8 cellular contexts compared by ENCODE assay signal in the genomic region with DNA sequence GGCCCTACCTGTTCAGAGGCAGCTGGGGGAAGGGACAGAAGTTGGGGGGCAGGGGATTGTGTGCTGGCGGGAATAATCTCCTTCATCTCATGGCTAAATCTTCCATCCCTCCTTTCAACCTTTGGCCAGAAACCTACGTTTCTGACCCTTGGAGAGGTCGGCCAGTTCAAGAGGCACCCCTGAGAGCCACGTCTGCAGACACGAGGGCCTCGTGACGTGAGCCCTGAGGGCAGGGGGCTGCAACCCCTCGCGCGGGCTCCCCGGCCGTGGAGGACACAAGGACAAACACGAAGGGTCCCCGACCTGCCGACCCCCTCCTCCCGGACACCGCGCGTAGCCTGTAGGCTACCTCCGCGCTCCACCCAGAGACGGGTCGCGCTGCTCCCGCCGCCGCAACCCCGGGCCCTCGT.
DNase-seq lines count a peak whose midpoint lies in the region; FAIRE-seq and TF ChIP-seq lines count a peak whose summit lies in the region.

No MANE protein-coding gene starts in this region.

- H3K27ac ChIP-seq in MM.1S (ENCODE audit: low read length) = peak overlapping the region; percentile 83; the same call in 1 of the 2 replicates
- peak overlapping the region; percentile 94 to 99 for H3K27ac ChIP-seq in coronary artery
- H3K27ac ChIP-seq in muscle layer of duodenum (ENCODE audit: low read length) = peak overlapping the region; percentile 98

- peak overlapping the region; percentile 90 for H3K4me2 ChIP-seq in MM.1S (ENCODE audit: low read depth, low read length)

- H3K9ac ChIP-seq in MM.1S (ENCODE audit: low read length) = peak overlapping the region; percentile 84

- H3K4me3 ChIP-seq in MM.1S (ENCODE audit: low read length) (peak overlapping the region; percentile 87), coronary artery (peak overlapping the region; percentile 98), muscle layer of duodenum (ENCODE audit: low read depth in 1 of 2, low read length in 2 of 2) (peak overlapping the region; percentile 87 to 98)

- FAIRE-seq in D721Med (lab: Jason Lieb, UNC) (no peak), HTR-8/SVneo (lab: Jason Lieb, UNC) (no peak)

- H2AFZ ChIP-seq in MM.1S (ENCODE audit: low read length) = peak overlapping the region; percentile 74

- H3F3A ChIP-seq in MM.1S (ENCODE audit: insufficient read depth, low read length) = peaks cover 3% of the 10 kb centered on the region; the same call in 1 of the 2 replicates

- H3K79me2 ChIP-seq in MM.1S (ENCODE audit: low read length) = peaks cover 30% of the 10 kb centered on the region

- H3K4me1 ChIP-seq in MM.1S (ENCODE audit: low read length) = peaks cover 12% of the 10 kb centered on the region; the same call in 1 of the 2 replicates
- peaks cover 9 to 35% of the 10 kb centered on the region in 2 donors for H3K4me1 ChIP-seq in muscle layer of duodenum (ENCODE audit: control insufficient read depth in 1 of 2, insufficient read depth in 2 of 2, low read length in 2 of 2)

- no peaks in the 10 kb centered on the region for H3K27me3 ChIP-seq in MM.1S (replicated peaks; ENCODE audit: insufficient read depth, low read length)
- no peaks in the 10 kb centered on the region for H3K27me3 ChIP-seq in muscle layer of duodenum (ENCODE audit: low read depth, low read length)

- H3K9me2 ChIP-seq in MM.1S (replicated peaks; ENCODE audit: insufficient read depth, low read length) = no peaks in the 10 kb centered on the region

- H4K20me1 ChIP-seq in MM.1S (ENCODE audit: insufficient read depth, low read length) = no peaks in the 10 kb centered on the region

- no peak for TF ChIP-seq CTCF in MM.1S (IDR thresholded peaks at IDR 0.05; ENCODE audit: low read length)
- no peak for TF ChIP-seq CTCF in coronary artery (IDR thresholded peaks at IDR 0.05)
- no peak for TF ChIP-seq CTCF in D721Med (IDR thresholded peaks at IDR 0.05; ENCODE audit: insufficient read depth, missing control alignments)

- peak; percentile 42 for DNase-seq in stimulated activated CD4-positive, alpha-beta T cell treated with anti-CD3 and anti-CD28 coated beads, Interleukin-12 subunit alpha, Interleukin-12 subunit beta, amount 100 ng/mL, for 4 hours
- no peak for DNase-seq in stimulated activated CD4-positive, alpha-beta T cell treated with anti-CD3 and anti-CD28 coated beads, Interleukin-2, amount 100 ng/mL, for 48 hours
- DNase-seq in MM.1S (no peak), coronary artery (ENCODE audit: low spot score) (no peak), D721Med (ENCODE audit: insufficient read length, low spot score) (no peak), AML-193 (lab: John Stamatoyannopoulos, UW) (no peak), HTR-8/SVneo (ENCODE audit: insufficient read length, low spot score) (no peak)

- H3K9me3 ChIP-seq in MM.1S (replicated peaks; ENCODE audit: insufficient read depth, low read length) = no peaks in the 10 kb centered on the region
- no peaks in the 10 kb centered on the region for H3K9me3 ChIP-seq in muscle layer of duodenum (ENCODE audit: control insufficient read depth in 1 of 2, low read length in 2 of 2)

- H3K36me3 ChIP-seq in MM.1S (replicated peaks; ENCODE audit: insufficient read depth, low read length) = peaks cover 10% of the 10 kb centered on the region; the same call in 1 of the 2 replicates
- peaks cover 9 to 12% of the 10 kb centered on the region in 2 donors for H3K36me3 ChIP-seq in muscle layer of duodenum (ENCODE audit: control insufficient read depth in 1 of 2, insufficient read depth in 2 of 2, low read length in 2 of 2)
